13 cellular contexts compared by ENCODE assay signal in genomic region chr15:99248000-99248727, GRCh38.
DNase-seq lines count a peak whose midpoint lies in the region; ATAC-seq and TF ChIP-seq lines count a peak whose summit lies in the region.
"Had no signal": no experiment of that assay in that cellular context is flagged by ENCODE, and none has a peak within 500 bp of the region (broad histone marks: within the 10 kb centered on the region; RNA-seq: fewer than 3 reads in every experiment).

No MANE protein-coding gene starts in this region.

- H3K9me3 ChIP-seq in HUES6 (ENCODE audit: control insufficient read depth, insufficient read depth, low read depth, low read length) (no peaks in the 10 kb centered on the region), mucosa of stomach (ENCODE audit: control insufficient read depth, low read length) (no peaks in the 10 kb centered on the region)
- H3K9me3 ChIP-seq: tibial nerve had no signal

- no peak for DNase-seq in cardiac fibroblast (ENCODE audit: low read depth in 2 of 2)
- DNase-seq in COR-L47 (lab: John Stamatoyannopoulos, UW): no peak
- DNase-seq in NCI-H524 treated with DMSO at 0.1 percent for 48 hours (lab: John Stamatoyannopoulos, UW): no peak
- DNase-seq in head of caudate nucleus: no peak
- DNase-seq: left colon; NCI-H2029 treated with DMSO at 0.1 percent for 48 hours; stimulated activated CD4-positive, alpha-beta T cell treated with anti-CD3 and anti-CD28 coated beads, Interleukin-1b, Interleukin-23, amount 100 ng/mL, for 48 hours had no signal

- peak overlapping the region; percentile 82 for H3K4me3 ChIP-seq in HUES6 (ENCODE audit: low read depth, low read length)
- H3K4me3 ChIP-seq in cardiac fibroblast (replicated peaks in 1 of 2; ENCODE audit: low read depth in 2 of 2, low read length in 2 of 2): peak overlapping the region; percentile 62 to 79
- H3K4me3 ChIP-seq in mucosa of stomach (ENCODE audit: low read length): no peak overlapping the region
- H3K4me3 ChIP-seq: BLaER1 had no signal

- H3K9ac ChIP-seq in HUES6 (ENCODE audit: low read length) (no peak overlapping the region), mucosa of stomach (ENCODE audit: low read length) (peak overlapping the region; percentile 23)
- H3K9ac ChIP-seq: BLaER1 had no signal

- H3K36me3 ChIP-seq in HUES6 (ENCODE audit: control insufficient read depth, insufficient read depth, low read length): no peaks in the 10 kb centered on the region; the same call in 1 of the 2 replicates
- H3K36me3 ChIP-seq in mucosa of stomach (ENCODE audit: control insufficient read depth, insufficient read depth, low read length): no peaks in the 10 kb centered on the region
- H3K36me3 ChIP-seq: BLaER1 had no signal

- 0 out of 2 replicates have a peak, but pooled peaks cover 13% of the 10 kb centered on the region for H3K4me1 ChIP-seq in HUES6 (ENCODE audit: control insufficient read depth, insufficient read depth, low read length)
- H3K4me1 ChIP-seq in mucosa of stomach (ENCODE audit: control insufficient read depth, insufficient read depth, low read length): peaks cover 12% of the 10 kb centered on the region

- no peak for ATAC-seq in GM21381 (IDR thresholded peaks at IDR 0.05; ENCODE audit: unreplicated experiment)
- ATAC-seq: left colon had no signal

- no peaks in the 10 kb centered on the region for H3K27me3 ChIP-seq in HUES6 (ENCODE audit: control insufficient read depth, insufficient read depth, low read length)
- H3K27me3 ChIP-seq in mucosa of stomach (ENCODE audit: control insufficient read depth, insufficient read depth, low read length): no peaks in the 10 kb centered on the region
- H3K27me3 ChIP-seq: BLaER1, tibial nerve had no signal

- TF ChIP-seq CTCF in 22Rv1 (IDR thresholded peaks at IDR 0.05) (no peak), cardiac fibroblast (IDR thresholded peaks at IDR 0.05; ENCODE audit: low read depth, low read length) (no peak)

- intact Hi-C loops in head of caudate nucleus (cut with DNase I): no loop called here

- H3K27ac ChIP-seq in 22Rv1: peak overlapping the region; percentile 96
- no peak overlapping the region for H3K27ac ChIP-seq in HUES6 (ENCODE audit: low read depth, low read length)
- H3K27ac ChIP-seq: BLaER1 had no signal
